Comparison of ENCODE assay signal across 29 cellular contexts in the genomic region with DNA sequence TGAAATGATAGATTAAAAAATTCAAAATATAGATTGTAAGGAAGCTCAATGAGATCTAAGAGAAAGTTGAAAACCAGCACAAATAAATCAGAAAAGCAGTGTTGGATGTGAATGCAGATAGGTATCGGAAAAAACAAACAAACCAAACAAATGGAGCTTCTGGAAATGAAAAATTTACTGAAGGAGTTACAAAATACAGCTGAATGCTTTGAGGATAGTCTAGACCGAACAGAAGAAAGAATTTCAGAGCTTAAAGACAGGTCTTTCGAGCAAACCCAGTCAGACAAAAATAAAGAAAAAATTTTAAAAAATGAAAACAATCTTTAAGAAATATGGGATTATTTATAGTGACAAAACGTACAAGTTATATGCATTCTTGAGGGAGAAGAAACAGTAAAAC.
"Had no signal": no experiment of that assay in that cellular context is flagged by ENCODE, and none has a peak within 500 bp of the region (broad histone marks: within the 10 kb centered on the region; RNA-seq: fewer than 3 reads in every experiment).

No MANE protein-coding gene starts in this region.

- DNase-seq: Karpas-422, MG63, NCI-H1048, NCI-H1092, NCI-H1092 treated with DMSO at 0.1 percent for 48 hours, NCI-H1105, NCI-H1105 treated with DMSO at 0.1 percent for 48 hours, NCI-H1417, NCI-H1417 treated with DMSO at 0.1 percent for 48 hours, NCI-H1436, NCI-H1436 treated with DMSO at 0.1 percent for 48 hours, NCI-H146, NCI-H1694, NCI-H1694 treated with DMSO at 0.1 percent for 48 hours, NCI-H187, NCI-H187 treated with DMSO at 0.1 percent for 48 hours, NCI-H1930, NCI-H2029, NCI-H2029 treated with DMSO at 0.1 percent for 48 hours, NCI-H2081, NCI-H2081 treated with DMSO at 0.1 percent for 48 hours, NCI-H2107, NCI-H2171, NCI-H2227 treated with DMSO at 0.1 percent for 48 hours, NCI-H345, NCI-H446, NCI-H446 treated with DMSO at 0.1 percent for 48 hours, NCI-H510A, NCI-H510A treated with DMSO at 0.1 percent for 48 hours had no signal

- H3K9me3 ChIP-seq: MG63 had no signal

- H3K36me3 ChIP-seq: MG63 had no signal

- H3K27me3 ChIP-seq: MG63 had no signal

- H3K4me3 ChIP-seq: MG63 had no signal
